1 cellular context compared by ENCODE assay signal in the genomic region with DNA sequence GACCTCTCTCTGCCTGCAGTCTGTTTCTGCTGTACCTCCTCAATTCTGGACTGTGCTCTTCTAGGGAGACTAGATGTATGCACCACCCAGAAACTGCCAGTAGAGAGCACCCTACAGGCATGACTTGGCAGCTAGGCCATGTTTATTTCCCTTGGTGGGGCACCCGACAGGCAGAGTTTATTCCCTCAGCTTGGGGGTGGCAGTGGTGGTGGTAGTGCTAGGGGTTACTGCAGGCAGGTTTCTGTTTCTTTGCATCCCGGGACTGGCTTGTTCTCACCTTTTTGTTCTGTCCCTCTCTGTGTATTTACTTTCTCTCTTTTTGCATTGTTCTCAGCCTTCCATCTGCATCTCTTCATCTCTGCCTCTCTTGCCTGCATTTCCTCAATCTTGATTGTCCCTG.
A peak's percentile ranks its signal among the peaks of the same experiment; 100 is the strongest.
TF ChIP-seq lines count a peak whose summit lies in the region.

No MANE protein-coding gene starts in this region.

TF ChIP-seq in K562, 482 proteins besides CTCF, POLR2A, EP300 and RAD21 (continues in another document):
- no peak for TF ChIP-seq ZNF408 (CRISPR knock-in tag; IDR thresholded peaks at IDR 0.05; ENCODE audit: low read depth)
- TF ChIP-seq XRCC5 (IDR thresholded peaks at IDR 0.05; ENCODE audit: low read depth, low read length), result peak; percentile 41; the same call in 1 of the 2 replicates
- peak in 2 of 3 experiments; percentile 27 to 50 for TF ChIP-seq YY1 (IDR thresholded peaks at IDR 0.05; ENCODE audit: borderline replicate concordance in 1 of 3, control insufficient read depth in 1 of 3, extremely low read depth in 1 of 3, insufficient read depth in 3 of 3, insufficient read length in 1 of 3, insufficient replicate concordance in 2 of 3, low read depth in 1 of 3, low read length in 2 of 3)
- no peak for TF ChIP-seq TAL1 (IDR thresholded peaks at IDR 0.05)
- TF ChIP-seq, protein P1, sequence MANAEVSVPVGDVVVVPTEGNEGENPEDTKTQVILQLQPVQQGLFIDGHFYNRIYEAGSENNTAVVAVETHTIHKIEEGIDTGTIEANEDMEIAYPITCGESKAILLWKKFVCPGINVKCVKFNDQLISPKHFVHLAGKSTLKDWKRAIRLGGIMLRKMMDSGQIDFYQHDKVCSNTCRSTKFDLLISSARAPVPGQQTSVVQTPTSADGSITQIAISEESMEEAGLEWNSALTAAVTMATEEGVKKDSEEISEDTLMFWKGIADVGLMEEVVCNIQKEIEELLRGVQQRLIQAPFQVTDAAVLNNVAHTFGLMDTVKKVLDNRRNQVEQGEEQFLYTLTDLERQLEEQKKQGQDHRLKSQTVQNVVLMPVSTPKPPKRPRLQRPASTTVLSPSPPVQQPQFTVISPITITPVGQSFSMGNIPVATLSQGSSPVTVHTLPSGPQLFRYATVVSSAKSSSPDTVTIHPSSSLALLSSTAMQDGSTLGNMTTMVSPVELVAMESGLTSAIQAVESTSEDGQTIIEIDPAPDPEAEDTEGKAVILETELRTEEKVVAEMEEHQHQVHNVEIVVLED (CRISPR knock-in tag; IDR thresholded peaks at IDR 0.05), result no peak
- peak; percentile 51; the same call in 1 of the 2 replicates for TF ChIP-seq GABPB1 (CRISPR knock-in tag; IDR thresholded peaks at IDR 0.05)
- TF ChIP-seq, protein P2, sequence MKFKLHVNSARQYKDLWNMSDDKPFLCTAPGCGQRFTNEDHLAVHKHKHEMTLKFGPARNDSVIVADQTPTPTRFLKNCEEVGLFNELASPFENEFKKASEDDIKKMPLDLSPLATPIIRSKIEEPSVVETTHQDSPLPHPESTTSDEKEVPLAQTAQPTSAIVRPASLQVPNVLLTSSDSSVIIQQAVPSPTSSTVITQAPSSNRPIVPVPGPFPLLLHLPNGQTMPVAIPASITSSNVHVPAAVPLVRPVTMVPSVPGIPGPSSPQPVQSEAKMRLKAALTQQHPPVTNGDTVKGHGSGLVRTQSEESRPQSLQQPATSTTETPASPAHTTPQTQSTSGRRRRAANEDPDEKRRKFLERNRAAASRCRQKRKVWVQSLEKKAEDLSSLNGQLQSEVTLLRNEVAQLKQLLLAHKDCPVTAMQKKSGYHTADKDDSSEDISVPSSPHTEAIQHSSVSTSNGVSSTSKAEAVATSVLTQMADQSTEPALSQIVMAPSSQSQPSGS (CRISPR knock-in tag; IDR thresholded peaks at IDR 0.05), result no peak
- TF ChIP-seq ZNF239 (CRISPR knock-in tag; IDR thresholded peaks at IDR 0.05), result no peak
- no peak for TF ChIP-seq TAF1 (IDR thresholded peaks at IDR 0.05; ENCODE audit: control insufficient read depth, extremely low read depth, insufficient read depth, low read length, severe bottlenecking)
- no peak for TF ChIP-seq RBFOX2 (IDR thresholded peaks at IDR 0.05; ENCODE audit: low read depth, low read length)
- TF ChIP-seq SMC3 (conservative IDR thresholded peaks at IDR 0.05; ENCODE audit: insufficient read depth, low read depth, low read length), result peak; percentile 53; the same call in 1 of the 2 replicates
- TF ChIP-seq ZNF143 (CRISPR knock-in tag; IDR thresholded peaks at IDR 0.05), result no peak
- TF ChIP-seq ZNF12 (CRISPR knock-in tag; IDR thresholded peaks at IDR 0.05), result no peak
- no peak for TF ChIP-seq TCFL5 (CRISPR knock-in tag; conservative IDR thresholded peaks at IDR 0.05)
- 0 out of 2 replicates have a peak, but pooled peaks have one; percentile 22 for TF ChIP-seq C11orf30 (IDR thresholded peaks at IDR 0.05; ENCODE audit: low read depth)
- no peak for TF ChIP-seq MYNN (IDR thresholded peaks at IDR 0.05)
- TF ChIP-seq MYNN (CRISPR knock-in tag; IDR thresholded peaks at IDR 0.05), result no peak
- no peak for TF ChIP-seq SNIP1 (IDR thresholded peaks at IDR 0.05; ENCODE audit: low read depth)
- TF ChIP-seq HMGN3 (IDR thresholded peaks at IDR 0.05; ENCODE audit: borderline replicate concordance, extremely low read depth, insufficient read length, low read depth, low read length), result no peak
- TF ChIP-seq ZNF232 (CRISPR knock-in tag; IDR thresholded peaks at IDR 0.05), result no peak
- no peak for TF ChIP-seq RHOXF2B (CRISPR knock-in tag; conservative IDR thresholded peaks at IDR 0.05)
- TF ChIP-seq ZNF699 (CRISPR knock-in tag; IDR thresholded peaks at IDR 0.05; ENCODE audit: insufficient replicate concordance), result no peak
- TF ChIP-seq JUNB (CRISPR knock-in tag; conservative IDR thresholded peaks at IDR 0.05), result no peak
- TF ChIP-seq, protein P3, sequence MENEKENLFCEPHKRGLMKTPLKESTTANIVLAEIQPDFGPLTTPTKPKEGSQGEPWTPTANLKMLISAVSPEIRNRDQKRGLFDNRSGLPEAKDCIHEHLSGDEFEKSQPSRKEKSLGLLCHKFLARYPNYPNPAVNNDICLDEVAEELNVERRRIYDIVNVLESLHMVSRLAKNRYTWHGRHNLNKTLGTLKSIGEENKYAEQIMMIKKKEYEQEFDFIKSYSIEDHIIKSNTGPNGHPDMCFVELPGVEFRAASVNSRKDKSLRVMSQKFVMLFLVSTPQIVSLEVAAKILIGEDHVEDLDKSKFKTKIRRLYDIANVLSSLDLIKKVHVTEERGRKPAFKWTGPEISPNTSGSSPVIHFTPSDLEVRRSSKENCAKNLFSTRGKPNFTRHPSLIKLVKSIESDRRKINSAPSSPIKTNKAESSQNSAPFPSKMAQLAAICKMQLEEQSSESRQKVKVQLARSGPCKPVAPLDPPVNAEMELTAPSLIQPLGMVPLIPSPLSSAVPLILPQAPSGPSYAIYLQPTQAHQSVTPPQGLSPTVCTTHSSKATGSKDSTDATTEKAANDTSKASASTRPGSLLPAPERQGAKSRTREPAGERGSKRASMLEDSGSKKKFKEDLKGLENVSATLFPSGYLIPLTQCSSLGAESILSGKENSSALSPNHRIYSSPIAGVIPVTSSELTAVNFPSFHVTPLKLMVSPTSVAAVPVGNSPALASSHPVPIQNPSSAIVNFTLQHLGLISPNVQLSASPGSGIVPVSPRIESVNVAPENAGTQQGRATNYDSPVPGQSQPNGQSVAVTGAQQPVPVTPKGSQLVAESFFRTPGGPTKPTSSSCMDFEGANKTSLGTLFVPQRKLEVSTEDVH (IDR thresholded peaks at IDR 0.05; ENCODE audit: low read depth, partially characterized antibody), result no peak
- TF ChIP-seq CEBPG (CRISPR knock-in tag; IDR thresholded peaks at IDR 0.05), result no peak
- no peak for TF ChIP-seq CEBPG (tag; conservative IDR thresholded peaks at IDR 0.05 in 1 of 2, IDR thresholded peaks at IDR 0.05 in 1 of 2)
- peak; percentile 5; the same call in 1 of the 2 replicates for TF ChIP-seq ZNF316 (IDR thresholded peaks at IDR 0.05)
- no peak for TF ChIP-seq SMARCA5 (IDR thresholded peaks at IDR 0.05)
- no peak for TF ChIP-seq MIER1 (IDR thresholded peaks at IDR 0.05; ENCODE audit: low read depth)
- TF ChIP-seq ZNF121 (CRISPR knock-in tag; conservative IDR thresholded peaks at IDR 0.05), result no peak
- no peak for TF ChIP-seq KLF16 (IDR thresholded peaks at IDR 0.05)
- TF ChIP-seq ZNF561 (CRISPR knock-in tag; conservative IDR thresholded peaks at IDR 0.05), result no peak
- TF ChIP-seq, protein P4, sequence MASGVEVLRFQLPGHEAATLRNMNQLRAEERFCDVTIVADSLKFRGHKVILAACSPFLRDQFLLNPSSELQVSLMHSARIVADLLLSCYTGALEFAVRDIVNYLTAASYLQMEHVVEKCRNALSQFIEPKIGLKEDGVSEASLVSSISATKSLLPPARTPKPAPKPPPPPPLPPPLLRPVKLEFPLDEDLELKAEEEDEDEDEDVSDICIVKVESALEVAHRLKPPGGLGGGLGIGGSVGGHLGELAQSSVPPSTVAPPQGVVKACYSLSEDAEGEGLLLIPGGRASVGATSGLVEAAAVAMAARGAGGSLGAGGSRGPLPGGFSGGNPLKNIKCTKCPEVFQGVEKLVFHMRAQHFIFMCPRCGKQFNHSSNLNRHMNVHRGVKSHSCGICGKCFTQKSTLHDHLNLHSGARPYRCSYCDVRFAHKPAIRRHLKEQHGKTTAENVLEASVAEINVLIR (CRISPR knock-in tag; IDR thresholded peaks at IDR 0.05), result no peak
- peak; percentile 33; the same call in 1 of the 2 replicates for TF ChIP-seq STAG1 (CRISPR knock-in tag; IDR thresholded peaks at IDR 0.05; ENCODE audit: borderline replicate concordance)
- no peak for TF ChIP-seq NONO (IDR thresholded peaks at IDR 0.05; ENCODE audit: low read depth in 2 of 2, low read length in 1 of 2)
- TF ChIP-seq HDAC1 (IDR thresholded peaks at IDR 0.05), result no peak
- no peak for TF ChIP-seq ZNF584 (CRISPR knock-in tag; IDR thresholded peaks at IDR 0.05; ENCODE audit: low read depth)
- peak; percentile 85 for TF ChIP-seq NFE2 (IDR thresholded peaks at IDR 0.05; ENCODE audit: low read depth)
- TF ChIP-seq RFX1 (IDR thresholded peaks at IDR 0.05), result no peak
- TF ChIP-seq, protein P5, sequence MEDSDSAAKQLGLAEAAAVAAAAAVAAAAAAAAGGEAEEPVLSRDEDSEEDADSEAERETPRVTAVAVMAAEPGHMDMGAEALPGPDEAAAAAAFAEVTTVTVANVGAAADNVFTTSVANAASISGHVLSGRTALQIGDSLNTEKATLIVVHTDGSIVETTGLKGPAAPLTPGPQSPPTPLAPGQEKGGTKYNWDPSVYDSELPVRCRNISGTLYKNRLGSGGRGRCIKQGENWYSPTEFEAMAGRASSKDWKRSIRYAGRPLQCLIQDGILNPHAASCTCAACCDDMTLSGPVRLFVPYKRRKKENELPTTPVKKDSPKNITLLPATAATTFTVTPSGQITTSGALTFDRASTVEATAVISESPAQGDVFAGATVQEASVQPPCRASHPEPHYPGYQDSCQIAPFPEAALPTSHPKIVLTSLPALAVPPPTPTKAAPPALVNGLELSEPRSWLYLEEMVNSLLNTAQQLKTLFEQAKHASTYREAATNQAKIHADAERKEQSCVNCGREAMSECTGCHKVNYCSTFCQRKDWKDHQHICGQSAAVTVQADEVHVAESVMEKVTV (CRISPR knock-in tag; IDR thresholded peaks at IDR 0.05), result peak; percentile 30; the same call in 1 of the 2 replicates
- TF ChIP-seq, protein P6, sequence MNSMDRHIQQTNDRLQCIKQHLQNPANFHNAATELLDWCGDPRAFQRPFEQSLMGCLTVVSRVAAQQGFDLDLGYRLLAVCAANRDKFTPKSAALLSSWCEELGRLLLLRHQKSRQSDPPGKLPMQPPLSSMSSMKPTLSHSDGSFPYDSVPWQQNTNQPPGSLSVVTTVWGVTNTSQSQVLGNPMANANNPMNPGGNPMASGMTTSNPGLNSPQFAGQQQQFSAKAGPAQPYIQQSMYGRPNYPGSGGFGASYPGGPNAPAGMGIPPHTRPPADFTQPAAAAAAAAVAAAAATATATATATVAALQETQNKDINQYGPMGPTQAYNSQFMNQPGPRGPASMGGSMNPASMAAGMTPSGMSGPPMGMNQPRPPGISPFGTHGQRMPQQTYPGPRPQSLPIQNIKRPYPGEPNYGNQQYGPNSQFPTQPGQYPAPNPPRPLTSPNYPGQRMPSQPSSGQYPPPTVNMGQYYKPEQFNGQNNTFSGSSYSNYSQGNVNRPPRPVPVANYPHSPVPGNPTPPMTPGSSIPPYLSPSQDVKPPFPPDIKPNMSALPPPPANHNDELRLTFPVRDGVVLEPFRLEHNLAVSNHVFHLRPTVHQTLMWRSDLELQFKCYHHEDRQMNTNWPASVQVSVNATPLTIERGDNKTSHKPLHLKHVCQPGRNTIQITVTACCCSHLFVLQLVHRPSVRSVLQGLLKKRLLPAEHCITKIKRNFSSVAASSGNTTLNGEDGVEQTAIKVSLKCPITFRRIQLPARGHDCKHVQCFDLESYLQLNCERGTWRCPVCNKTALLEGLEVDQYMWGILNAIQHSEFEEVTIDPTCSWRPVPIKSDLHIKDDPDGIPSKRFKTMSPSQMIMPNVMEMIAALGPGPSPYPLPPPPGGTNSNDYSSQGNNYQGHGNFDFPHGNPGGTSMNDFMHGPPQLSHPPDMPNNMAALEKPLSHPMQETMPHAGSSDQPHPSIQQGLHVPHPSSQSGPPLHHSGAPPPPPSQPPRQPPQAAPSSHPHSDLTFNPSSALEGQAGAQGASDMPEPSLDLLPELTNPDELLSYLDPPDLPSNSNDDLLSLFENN (IDR thresholded peaks at IDR 0.05; ENCODE audit: low read depth in 2 of 2, low read length in 2 of 2), result no peak
- no peak for TF ChIP-seq FOXA1 (IDR thresholded peaks at IDR 0.05; ENCODE audit: borderline replicate concordance)
- TF ChIP-seq FOXJ3 (CRISPR knock-in tag; IDR thresholded peaks at IDR 0.05), result no peak
- TF ChIP-seq MAFG (tag; conservative IDR thresholded peaks at IDR 0.05), result peak; percentile 46
- TF ChIP-seq, protein P7, sequence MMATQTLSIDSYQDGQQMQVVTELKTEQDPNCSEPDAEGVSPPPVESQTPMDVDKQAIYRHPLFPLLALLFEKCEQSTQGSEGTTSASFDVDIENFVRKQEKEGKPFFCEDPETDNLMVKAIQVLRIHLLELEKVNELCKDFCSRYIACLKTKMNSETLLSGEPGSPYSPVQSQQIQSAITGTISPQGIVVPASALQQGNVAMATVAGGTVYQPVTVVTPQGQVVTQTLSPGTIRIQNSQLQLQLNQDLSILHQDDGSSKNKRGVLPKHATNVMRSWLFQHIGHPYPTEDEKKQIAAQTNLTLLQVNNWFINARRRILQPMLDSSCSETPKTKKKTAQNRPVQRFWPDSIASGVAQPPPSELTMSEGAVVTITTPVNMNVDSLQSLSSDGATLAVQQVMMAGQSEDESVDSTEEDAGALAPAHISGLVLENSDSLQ (IDR thresholded peaks at IDR 0.05), result peak; percentile 46; the same call in 1 of the 2 replicates
- TF ChIP-seq HDAC3 (IDR thresholded peaks at IDR 0.05; ENCODE audit: borderline replicate concordance, partially characterized antibody), result no peak
- no peak for TF ChIP-seq WHSC1 (IDR thresholded peaks at IDR 0.05; ENCODE audit: low read length)
- 0 out of 2 replicates have a peak, but pooled peaks have one; percentile 17 for TF ChIP-seq CBFB (CRISPR knock-in tag; IDR thresholded peaks at IDR 0.05)
- TF ChIP-seq, protein P8, sequence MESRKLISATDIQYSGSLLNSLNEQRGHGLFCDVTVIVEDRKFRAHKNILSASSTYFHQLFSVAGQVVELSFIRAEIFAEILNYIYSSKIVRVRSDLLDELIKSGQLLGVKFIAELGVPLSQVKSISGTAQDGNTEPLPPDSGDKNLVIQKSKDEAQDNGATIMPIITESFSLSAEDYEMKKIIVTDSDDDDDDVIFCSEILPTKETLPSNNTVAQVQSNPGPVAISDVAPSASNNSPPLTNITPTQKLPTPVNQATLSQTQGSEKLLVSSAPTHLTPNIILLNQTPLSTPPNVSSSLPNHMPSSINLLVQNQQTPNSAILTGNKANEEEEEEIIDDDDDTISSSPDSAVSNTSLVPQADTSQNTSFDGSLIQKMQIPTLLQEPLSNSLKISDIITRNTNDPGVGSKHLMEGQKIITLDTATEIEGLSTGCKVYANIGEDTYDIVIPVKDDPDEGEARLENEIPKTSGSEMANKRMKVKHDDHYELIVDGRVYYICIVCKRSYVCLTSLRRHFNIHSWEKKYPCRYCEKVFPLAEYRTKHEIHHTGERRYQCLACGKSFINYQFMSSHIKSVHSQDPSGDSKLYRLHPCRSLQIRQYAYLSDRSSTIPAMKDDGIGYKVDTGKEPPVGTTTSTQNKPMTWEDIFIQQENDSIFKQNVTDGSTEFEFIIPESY (CRISPR knock-in tag; IDR thresholded peaks at IDR 0.05), result no peak
- TF ChIP-seq FOXK1 (CRISPR knock-in tag; IDR thresholded peaks at IDR 0.05; ENCODE audit: borderline replicate concordance), result no peak
- TF ChIP-seq RBM39 (optimal IDR thresholded peaks at IDR 0.05; ENCODE audit: low read depth, low read length), result no peak
- no peak for TF ChIP-seq RFX5 (IDR thresholded peaks at IDR 0.05; ENCODE audit: low read depth, low read length)
- TF ChIP-seq CAMTA2 (CRISPR knock-in tag; conservative IDR thresholded peaks at IDR 0.05), result no peak
- no peak for TF ChIP-seq ADNP (tag; IDR thresholded peaks at IDR 0.05)
